Comparison of ENCODE assay signal across 15 cellular contexts in the genomic region with DNA sequence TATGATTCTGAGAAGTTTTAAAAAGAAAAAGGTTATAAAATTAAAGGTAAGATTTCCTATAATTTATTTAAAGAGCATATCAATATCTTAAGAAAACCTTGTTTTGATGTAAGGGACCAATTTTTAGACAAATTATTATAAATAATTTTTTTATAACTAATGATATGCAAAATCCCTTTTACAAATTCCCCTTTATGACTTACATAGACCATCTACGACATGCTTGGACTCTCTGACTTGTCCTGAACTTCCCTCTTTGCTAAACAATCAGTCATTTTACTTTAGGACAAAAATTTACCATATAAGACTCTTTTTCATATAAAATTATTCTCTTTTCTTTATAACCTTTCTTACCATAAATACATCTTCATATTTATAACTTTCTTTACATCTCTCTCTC. TPM values are rescaled to one million over a fixed set of nuclear protein-coding genes. Genes with fewer than 3 reads are reported as not detected.
"Had no signal": no experiment of that assay in that cellular context is flagged by ENCODE, and none has a peak within 500 bp of the region (broad histone marks: within the 10 kb centered on the region; RNA-seq: fewer than 3 reads in every experiment).

No MANE protein-coding gene starts in this region.

- DNase-seq: activated CD4-positive, alpha-beta memory T cell treated with anti-CD3 and anti-CD28 coated beads, Interleukin-2, amount 10 ng/mL, durations not matched to agents 7 days and 5 days; activated CD4-positive, alpha-beta T cell treated with anti-CD3 and anti-CD28 coated beads for 1 hour; activated gamma-delta T cell; activated naive CD8-positive, alpha-beta T cell treated with anti-CD3 and anti-CD28 coated beads for 36 hours; activated T-cell treated with anti-CD3 and anti-CD28 coated beads, Interleukin-2, amount 50 U/mL, for 48 hours; brain microvascular endothelial cell; cerebellar nuclear complex; dermis blood vessel endothelial cell; hypothalamus; naive B cell; stimulated activated CD4-positive, alpha-beta T cell treated with anti-CD3 and anti-CD28 coated beads, Interleukin-4, amount 100 ng/mL, for 4 hours; stomach had no signal

- H3K4me3 ChIP-seq: skin epidermis, stomach, thoracic aorta had no signal

- H3K4me1 ChIP-seq: stomach had no signal

- H3K36me3 ChIP-seq: brain microvascular endothelial cell, neutrophil, stomach, thoracic aorta had no signal

- H3K27ac ChIP-seq: brain microvascular endothelial cell, neutrophil, skin epidermis, stomach, thoracic aorta had no signal

- H3K27me3 ChIP-seq: brain microvascular endothelial cell had no signal

RNA-seq across cellular contexts. Expression of a gene that starts 15.3 kb away (rescaled TPM):
- total RNA-seq: activated CD4-positive, alpha-beta memory T cell treated with anti-CD3 and anti-CD28 coated beads, Interleukin-2, amount 10 ng/mL, durations not matched to agents 7 days and 5 days; activated naive CD8-positive, alpha-beta T cell treated with anti-CD3 and anti-CD28 coated beads for 36 hours; dermis blood vessel endothelial cell had no signal
